In the genomic region with DNA sequence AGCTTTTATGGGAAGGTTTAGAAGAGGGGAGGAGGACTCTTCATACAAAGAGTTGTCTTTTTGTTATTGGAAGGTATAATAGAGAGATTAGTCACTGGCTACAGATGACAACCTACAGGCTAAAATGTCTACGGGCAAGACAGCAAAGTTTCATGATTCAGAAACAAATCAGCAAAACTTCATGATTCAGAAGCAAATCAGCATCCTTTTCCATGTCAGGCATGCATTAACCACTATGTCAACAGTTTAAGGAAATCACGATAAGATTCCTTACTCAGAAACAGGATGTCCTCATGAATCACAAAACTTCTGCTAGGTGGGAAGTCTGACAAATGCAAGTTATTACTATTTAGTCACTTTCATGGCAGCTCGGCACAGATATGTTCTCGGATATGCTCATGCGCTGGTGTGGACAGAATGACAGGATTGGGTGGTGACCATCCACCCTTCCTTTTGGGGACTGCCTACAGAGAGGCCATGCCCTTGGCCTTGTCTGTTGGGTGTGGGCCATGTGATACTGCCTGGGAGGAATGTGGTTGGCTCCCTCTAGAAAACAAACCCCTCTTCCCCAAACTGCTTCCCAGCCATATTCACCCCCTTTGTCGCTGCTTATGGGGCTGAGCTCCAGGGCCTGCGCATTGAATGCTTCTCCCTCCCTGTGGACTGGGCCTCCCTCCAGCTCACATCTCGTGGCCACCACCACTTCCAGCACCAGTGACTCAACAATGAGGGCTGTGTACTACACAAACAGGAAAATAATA, we compare ENCODE assay signal across 9 cellular contexts. TPM values are rescaled to one million over a fixed set of nuclear protein-coding genes. Genes with fewer than 3 reads are reported as not detected.
DNase-seq lines count a peak whose midpoint lies in the region; ATAC-seq and TF ChIP-seq lines count a peak whose summit lies in the region.
"Had no signal": no experiment of that assay in that cellular context is flagged by ENCODE, and none has a peak within 500 bp of the region (broad histone marks: within the 10 kb centered on the region; RNA-seq: fewer than 3 reads in every experiment).

No MANE protein-coding gene starts in this region.

- peak; percentile 75 for ATAC-seq in omental fat pad (ENCODE audit: low FRiP score)

- POLR2A ChIA-PET in RWPE1 (lab: Yijun Ruan, JAX; ENCODE audit: low non-redundant PET) = interaction anchor here (1.3 kb wide), 1 partner anchor 44 kb away, joined by 3 read pairs; no protein-coding TSS in a partner anchor

- peak overlapping the region; percentile 97 for H3K27ac ChIP-seq in RWPE1

- CTCF ChIA-PET in RWPE1 (lab: Yijun Ruan, JAX) = interaction anchor here (0.6 to 1.0 kb wide), 6 partner anchors 18 to 329 kb away, joined by 3 to 5 read pairs (median 3); no protein-coding TSS in a partner anchor

- DNase-seq in AG20443 (ENCODE audit: low spot score) (peak; percentile 86), RWPE1 (ENCODE audit: low spot score) (peak; percentile 82), fibroblast of mammary gland (ENCODE audit: low read depth) (peak; percentile 100), omental fat pad (ENCODE audit: low spot score) (no peak), NCI-H1092 treated with DMSO at 0.1 percent for 48 hours (lab: John Stamatoyannopoulos, UW) (no peak), SIG-M5 (lab: John Stamatoyannopoulos, UW) (no peak), NCI-H2029 treated with DMSO at 0.1 percent for 48 hours (lab: John Stamatoyannopoulos, UW) (no peak), NCI-H1417 treated with DMSO at 0.1 percent for 48 hours (lab: John Stamatoyannopoulos, UW) (no peak)
- DNase-seq: T-helper 1 cell had no signal

- TF ChIP-seq CTCF in RWPE1 (conservative IDR thresholded peaks at IDR 0.05; ENCODE audit: low read depth) (no peak), fibroblast of mammary gland (conservative IDR thresholded peaks at IDR 0.05; ENCODE audit: control insufficient read depth, insufficient read depth, low read depth, low read length) (no peak), omental fat pad (IDR thresholded peaks at IDR 0.05) (no peak)

- H3K4me3 ChIP-seq in fibroblast of mammary gland (ENCODE audit: control insufficient read depth, low read depth, low read length) = no peak overlapping the region

RNA-seq across cellular contexts. Expression of a gene that starts 10.2 kb away (rescaled TPM):
- total RNA-seq in omental fat pad = not detected

RNA-seq across cellular contexts. Expression of a gene that starts 45.8 kb away (rescaled TPM):
- total RNA-seq in omental fat pad = 100 to 1,000 TPM; 327 to 685 (median 490) TPM

Comparison
In these comparisons a context has a peak if more than half of its experiments do, and no peak if none do; other contexts are left out.
1. DNase-seq: peak in AG20443 (single experiment), RWPE1 (single experiment) and fibroblast of mammary gland (single experiment); none in omental fat pad (single experiment), NCI-H1092 treated with DMSO at 0.1 percent for 48 hours (single experiment), SIG-M5 (single experiment), NCI-H2029 treated with DMSO at 0.1 percent for 48 hours (single experiment) and NCI-H1417 treated with DMSO at 0.1 percent for 48 hours (single experiment).